ENCODE assay signal across 1 cellular context in genomic region chr19:36915992-36916830, GRCh38.
TF ChIP-seq lines count a peak whose summit lies in the region.

ZNF568 (plus strand) TSS chr19:36916332; CDS start chr19:36922771, 6,439 bp downstream.
ZNF829 (minus strand) TSS chr19:36916291; CDS start chr19:36915167, 1,124 bp downstream.

TF ChIP-seq in HepG2, 621 proteins besides CTCF, POLR2A, EP300 and RAD21 (continued from another document and continues in another):
- TF ChIP-seq DBP (CRISPR knock-in tag; IDR thresholded peaks at IDR 0.05; ENCODE audit: not compliant biosample characterization), result no peak
- TF ChIP-seq ZBTB1 (CRISPR knock-in tag; IDR thresholded peaks at IDR 0.05; ENCODE audit: borderline replicate concordance), result no peak
- peak; percentile 26; the same call in 1 of the 2 replicates for TF ChIP-seq HOXA3 (CRISPR knock-in tag; IDR thresholded peaks at IDR 0.05)
- no peak for TF ChIP-seq ZNF674 (CRISPR knock-in tag; IDR thresholded peaks at IDR 0.05; ENCODE audit: low read depth)
- TF ChIP-seq ZNF556 (CRISPR knock-in tag; IDR thresholded peaks at IDR 0.05; ENCODE audit: borderline replicate concordance), result no peak
- no peak for TF ChIP-seq ZNF724P (CRISPR knock-in tag; IDR thresholded peaks at IDR 0.05; ENCODE audit: borderline replicate concordance)
- TF ChIP-seq ELK4 (CRISPR knock-in tag; IDR thresholded peaks at IDR 0.05; ENCODE audit: borderline replicate concordance), result no peak
- no peak for TF ChIP-seq IKZF1 (IDR thresholded peaks at IDR 0.05)
- TF ChIP-seq KLF11 (CRISPR knock-in tag; IDR thresholded peaks at IDR 0.05), result no peak
- TF ChIP-seq RBFOX2 (IDR thresholded peaks at IDR 0.05; ENCODE audit: low read depth, low read length), result no peak
- 0 out of 2 replicates have a peak, but pooled peaks have one; percentile 10 for TF ChIP-seq NFYB (CRISPR knock-in tag; IDR thresholded peaks at IDR 0.05)
- no peak for TF ChIP-seq FOSL2 (CRISPR knock-in tag; IDR thresholded peaks at IDR 0.05)
- peak; percentile 78; the same call in 1 of the 2 replicates for TF ChIP-seq ZMYM4 (CRISPR knock-in tag; IDR thresholded peaks at IDR 0.05)
- TF ChIP-seq ZNF761 (CRISPR knock-in tag; conservative IDR thresholded peaks at IDR 0.05), result no peak
- peak; percentile 47 for TF ChIP-seq KAT8 (CRISPR knock-in tag; IDR thresholded peaks at IDR 0.05)
- TF ChIP-seq ISL2 (CRISPR knock-in tag; IDR thresholded peaks at IDR 0.05), result no peak
- TF ChIP-seq KMT2B (CRISPR knock-in tag; IDR thresholded peaks at IDR 0.05), result no peak
- TF ChIP-seq HNRNPH1 (optimal IDR thresholded peaks at IDR 0.05; ENCODE audit: low read depth, low read length), result no peak
- no peak; the same call in 1 of the 2 replicates for TF ChIP-seq THAP9 (CRISPR knock-in tag; IDR thresholded peaks at IDR 0.05; ENCODE audit: borderline replicate concordance)
- TF ChIP-seq CREB1 (IDR thresholded peaks at IDR 0.05), result 0 out of 2 replicates have a peak, but pooled peaks have one; percentile 1
- peak; percentile 87 for TF ChIP-seq CREB1 (CRISPR knock-in tag; IDR thresholded peaks at IDR 0.05)
- no peak for TF ChIP-seq ZBTB33 (CRISPR knock-in tag; IDR thresholded peaks at IDR 0.05)
- no peak for TF ChIP-seq NONO (IDR thresholded peaks at IDR 0.05)
- 0 out of 2 replicates have a peak, but pooled peaks have one; percentile 50 for TF ChIP-seq NONO (CRISPR knock-in tag; conservative IDR thresholded peaks at IDR 0.05)
- no peak for TF ChIP-seq RORA (CRISPR knock-in tag; IDR thresholded peaks at IDR 0.05)
- TF ChIP-seq XBP1 (CRISPR knock-in tag; IDR thresholded peaks at IDR 0.05), result no peak
- TF ChIP-seq ZNF589 (CRISPR knock-in tag; conservative IDR thresholded peaks at IDR 0.05), result no peak
- TF ChIP-seq ZNF572 (CRISPR knock-in tag; IDR thresholded peaks at IDR 0.05), result no peak
- peak; percentile 33; the same call in 1 of the 2 replicates for TF ChIP-seq GMEB1 (CRISPR knock-in tag; IDR thresholded peaks at IDR 0.05; ENCODE audit: borderline replicate concordance)
- TF ChIP-seq ZNF34 (CRISPR knock-in tag; IDR thresholded peaks at IDR 0.05; ENCODE audit: borderline replicate concordance), result no peak
- no peak for TF ChIP-seq ZNF816 (CRISPR knock-in tag; IDR thresholded peaks at IDR 0.05; ENCODE audit: borderline replicate concordance)
- peak; percentile 48; the same call in 1 of the 2 replicates for TF ChIP-seq MAX (IDR thresholded peaks at IDR 0.05)
- TF ChIP-seq ZNF597 (CRISPR knock-in tag; IDR thresholded peaks at IDR 0.05), result no peak
- no peak for TF ChIP-seq ZNF580 (CRISPR knock-in tag; IDR thresholded peaks at IDR 0.05; ENCODE audit: borderline replicate concordance, low read depth)
- TF ChIP-seq ZNF713 (CRISPR knock-in tag; IDR thresholded peaks at IDR 0.05), result no peak
- no peak for TF ChIP-seq ATF6 (CRISPR knock-in tag; conservative IDR thresholded peaks at IDR 0.05)
- TF ChIP-seq TRIM24 (CRISPR knock-in tag; IDR thresholded peaks at IDR 0.05), result no peak
- peak; percentile 55; the same call in 1 of the 2 replicates for TF ChIP-seq HCFC1 (IDR thresholded peaks at IDR 0.05; ENCODE audit: low read depth, low read length)
- no peak for TF ChIP-seq SIX1 (CRISPR knock-in tag; IDR thresholded peaks at IDR 0.05; ENCODE audit: borderline replicate concordance)
- TF ChIP-seq POLR2AphosphoS5 (IDR thresholded peaks at IDR 0.05; ENCODE audit: low read depth, low read length), result no peak
- no peak for TF ChIP-seq MYC (CRISPR knock-in tag; IDR thresholded peaks at IDR 0.05; ENCODE audit: borderline replicate concordance)
- no peak for TF ChIP-seq ZNF337 (CRISPR knock-in tag; IDR thresholded peaks at IDR 0.05; ENCODE audit: borderline replicate concordance, low read depth)
- TF ChIP-seq MXD1 (CRISPR knock-in tag; IDR thresholded peaks at IDR 0.05), result no peak
- no peak for TF ChIP-seq ZBTB34 (CRISPR knock-in tag; IDR thresholded peaks at IDR 0.05)
- peak; percentile 96 for TF ChIP-seq GABPB1 (CRISPR knock-in tag; IDR thresholded peaks at IDR 0.05)
- no peak for TF ChIP-seq ZKSCAN1 (IDR thresholded peaks at IDR 0.05; ENCODE audit: low read length)
- TF ChIP-seq HDAC1 (CRISPR knock-in tag; IDR thresholded peaks at IDR 0.05), result 0 out of 2 replicates have a peak, but pooled peaks have one; percentile 23
- TF ChIP-seq RARG (CRISPR knock-in tag; IDR thresholded peaks at IDR 0.05; ENCODE audit: low read depth), result no peak
- TF ChIP-seq STAG1 (CRISPR knock-in tag; IDR thresholded peaks at IDR 0.05), result peak; percentile 29
- TF ChIP-seq ZNF460 (CRISPR knock-in tag; IDR thresholded peaks at IDR 0.05; ENCODE audit: borderline replicate concordance), result no peak
